Comparison of ENCODE assay signal across 1 cellular context in genomic region chr1:233368784-233369120, GRCh38.
TF ChIP-seq lines count a peak whose summit lies in the region.

No MANE protein-coding gene starts in this region.

TF ChIP-seq in IMR-90, 13 proteins besides CTCF, POLR2A, EP300 and RAD21:
- TF ChIP-seq MXI1 (IDR thresholded peaks at IDR 0.05; ENCODE audit: borderline replicate concordance, low read depth, low read length) = no peak
- TF ChIP-seq MAFK (IDR thresholded peaks at IDR 0.05; ENCODE audit: low read depth, low read length) = no peak
- no peak for TF ChIP-seq USF2 (IDR thresholded peaks at IDR 0.05; ENCODE audit: low read depth, low read length)
- TF ChIP-seq CHD1 (IDR thresholded peaks at IDR 0.05; ENCODE audit: low read depth, low read length) = no peak
- TF ChIP-seq CEBPB (IDR thresholded peaks at IDR 0.05; ENCODE audit: low read depth, low read length) = no peak
- TF ChIP-seq BHLHE40 (IDR thresholded peaks at IDR 0.05; ENCODE audit: low read depth, low read length) = no peak
